ENCODE assay signal across 26 cellular contexts in the genomic region with DNA sequence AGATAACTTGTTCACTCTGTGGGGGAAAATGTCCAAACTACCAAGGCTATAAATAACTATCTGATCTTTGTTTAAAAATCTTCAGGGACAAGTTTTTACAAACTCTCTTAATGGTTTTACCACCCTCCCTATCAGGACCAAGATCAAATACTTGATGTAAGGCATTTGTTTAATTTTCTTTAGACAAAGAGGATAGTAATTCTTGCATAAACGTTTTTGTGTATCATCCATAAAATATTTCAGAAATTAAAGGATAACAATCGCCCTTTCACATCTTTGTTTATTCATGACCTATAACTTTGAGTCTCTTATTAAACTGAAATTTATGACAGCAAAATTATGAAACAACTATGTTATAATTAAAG.
DNase-seq lines count a peak whose midpoint lies in the region; ATAC-seq, FAIRE-seq and TF ChIP-seq lines count a peak whose summit lies in the region.
"Had no signal": no experiment of that assay in that cellular context is flagged by ENCODE, and none has a peak within 500 bp of the region (broad histone marks: within the 10 kb centered on the region; RNA-seq: fewer than 3 reads in every experiment).

No MANE protein-coding gene starts in this region.

- intact Hi-C loops in Right ventricle myocardium superior (cut with DNase I): no loop called here

- peak overlapping the region; percentile 11; the same call in 1 of the 2 replicates for H3K27ac ChIP-seq in 22Rv1
- no peak overlapping the region for H3K27ac ChIP-seq in HEK293 (ENCODE audit: extremely low read depth, low read depth, low read length)
- peak overlapping the region; percentile 33 for H3K27ac ChIP-seq in keratinocyte (ENCODE audit: control insufficient read depth, insufficient read depth, low read length)
- H3K27ac ChIP-seq: left ventricle myocardium inferior, neutrophil, psoas muscle, tibial nerve had no signal

- H3K9me3 ChIP-seq in HEK293 (ENCODE audit: control insufficient read depth, insufficient read depth, low read depth, low read length) (no peaks in the 10 kb centered on the region), keratinocyte (ENCODE audit: control insufficient read depth, low read depth, low read length) (no peaks in the 10 kb centered on the region)
- H3K9me3 ChIP-seq: breast epithelium, left ventricle myocardium inferior, neutrophil, psoas muscle, tibial nerve had no signal

- peak overlapping the region; percentile 64 for H3K4me2 ChIP-seq in keratinocyte (ENCODE audit: control insufficient read depth, extremely low read depth, insufficient read depth, low read depth, low read length)

- POLR2A ChIA-PET in HEK293 (lab: Yijun Ruan, JAX): no interaction called here

- no peaks in the 10 kb centered on the region for H3K4me1 ChIP-seq in HEK293 (ENCODE audit: control insufficient read depth, insufficient read depth, low read length)
- peaks cover 14% of the 10 kb centered on the region for H3K4me1 ChIP-seq in keratinocyte (ENCODE audit: control insufficient read depth, extremely low read depth, insufficient read depth, low read length)
- H3K4me1 ChIP-seq: breast epithelium, psoas muscle, tibial nerve had no signal

- no peak for TF ChIP-seq CTCF in 22Rv1 (IDR thresholded peaks at IDR 0.05)
- no peak for TF ChIP-seq CTCF in HEK293 (tag by site-specific recombination; IDR thresholded peaks at IDR 0.05)
- no peak for TF ChIP-seq CTCF in keratinocyte (optimal IDR thresholded peaks at IDR 0.05 in 1 of 3, IDR thresholded peaks at IDR 0.05 in 1 of 3, conservative IDR thresholded peaks at IDR 0.05 in 1 of 3; ENCODE audit: extremely low read depth in 1 of 3, insufficient read depth in 2 of 3, low read length in 3 of 3)

- DNase-seq in keratinocyte (ENCODE audit: low read depth, low spot score) (no peak), germinal center (ENCODE audit: low spot score) (no peak), middle frontal gyrus (ENCODE audit: extremely low spot score, low spot score) (no peak), Right ventricle myocardium superior (no peak), NCI-H2029 treated with DMSO at 0.1 percent for 48 hours (lab: John Stamatoyannopoulos, UW) (no peak)
- DNase-seq: activated CD4-positive, alpha-beta T cell treated with anti-CD3 and anti-CD28 coated beads, Interleukin-2, amount 50 U/mL, for 48 hours; activated CD4-positive, CD25-positive, alpha-beta regulatory T cell treated with anti-CD3 and anti-CD28 coated beads, Interleukin-2, amount 50 U/mL, for 72 hours; activated naive CD4-positive, alpha-beta T cell treated with anti-CD3 and anti-CD28 coated beads, Interleukin-2, amount 10 ng/mL, durations not matched to agents 7 days and 5 days; AML-193; CD4-positive, CD25-positive, alpha-beta regulatory T cell; DND-41; glutamatergic neuron; left ventricle myocardium inferior; NCI-H146; NCI-H446; NCI-H748 treated with DMSO at 0.1 percent for 48 hours; psoas muscle; stimulated activated CD4-positive, alpha-beta T cell treated with anti-CD3 and anti-CD28 coated beads, Interleukin-4, amount 100 ng/mL, for 4 hours had no signal

- H3K9ac ChIP-seq in keratinocyte (ENCODE audit: control insufficient read depth, extremely low read depth, insufficient read depth, low read length): no peak overlapping the region

- dilution Hi-C loops in keratinocyte (cut with MboI; ENCODE audit: extremely low pct_ligation_motif_present, low sequenced_read_pairs): loop anchor here (25.0 kb wide), 1 partner anchor 341 kb away; no protein-coding TSS in a partner anchor

- no peaks in the 10 kb centered on the region for H3K36me3 ChIP-seq in HEK293 (ENCODE audit: control insufficient read depth in 2 of 2, insufficient read depth in 1 of 2, low read length in 2 of 2)
- no peaks in the 10 kb centered on the region for H3K36me3 ChIP-seq in keratinocyte (ENCODE audit: control insufficient read depth in 2 of 2, extremely low read depth in 1 of 2, insufficient read depth in 2 of 2, low read length in 2 of 2)
- H3K36me3 ChIP-seq: breast epithelium, left ventricle myocardium inferior, neutrophil, tibial nerve had no signal

- no peaks in the 10 kb centered on the region for H4K20me1 ChIP-seq in keratinocyte (ENCODE audit: control insufficient read depth, extremely low read depth, insufficient read depth, low read length)

- H2AFZ ChIP-seq in keratinocyte (ENCODE audit: control insufficient read depth, low read length): no peak overlapping the region

- CTCF ChIA-PET in HEK293 (lab: Yijun Ruan, JAX): interaction anchor here (0.5 to 1.1 kb wide), 3 partner anchors 155 to 396 kb away, joined by 3 to 4 read pairs (median 3); no protein-coding TSS in a partner anchor

- no peak overlapping the region for H3K4me3 ChIP-seq in HEK293 (ENCODE audit: low read depth, low read length)
- H3K4me3 ChIP-seq in keratinocyte (ENCODE audit: control insufficient read depth in 2 of 3, extremely low read depth in 1 of 3, insufficient read depth in 2 of 3, low read depth in 1 of 3, low read length in 3 of 3): peak overlapping the region in 1 of 3 experiments; percentile 11
- H3K4me3 ChIP-seq: breast epithelium, left ventricle myocardium inferior, psoas muscle, tibial nerve had no signal

- FAIRE-seq in TTC549 (lab: Jason Lieb, UNC): peak; percentile 74
- no peak for FAIRE-seq in keratinocyte (lab: Jason Lieb, UNC)
- FAIRE-seq: islet of Langerhans had no signal

- H3K27me3 ChIP-seq in keratinocyte (ENCODE audit: control insufficient read depth, extremely low read depth, insufficient read depth, low read length): no peaks in the 10 kb centered on the region
- H3K27me3 ChIP-seq: breast epithelium, neutrophil, tibial nerve had no signal

- ATAC-seq in Right ventricle myocardium superior (ENCODE audit: poor library complexity): no peak
- ATAC-seq: psoas muscle, sciatic nerve had no signal

- H3K9me1 ChIP-seq in keratinocyte (ENCODE audit: control insufficient read depth, extremely low read depth, insufficient read depth, low read length): no peaks in the 10 kb centered on the region

- H3K79me2 ChIP-seq in keratinocyte (ENCODE audit: control insufficient read depth, insufficient read depth, low read length): no peaks in the 10 kb centered on the region

TF ChIP-seq in HEK293, 187 proteins besides CTCF, POLR2A, EP300 and RAD21:
- TF ChIP-seq TCF7L2 (IDR thresholded peaks at IDR 0.05; ENCODE audit: borderline replicate concordance, low read depth, low read length) (peak; percentile 45; the same call in 1 of the 2 replicates), ZNF660 (tag by site-specific recombination; IDR thresholded peaks at IDR 0.05) (0 out of 2 replicates have a peak, but pooled peaks have one; percentile 0), ZNF175 (tag by site-specific recombination; IDR thresholded peaks at IDR 0.05) (no peak), SP7 (tag by site-specific recombination; IDR thresholded peaks at IDR 0.05) (peak; percentile 13; the same call in 1 of the 2 replicates), ZBTB1 (tag by site-specific recombination; IDR thresholded peaks at IDR 0.05) (no peak)
TF ChIP-seq in HEK293: peak in this region for 3.
